25 cellular contexts compared by ENCODE assay signal in genomic region chr1:16129921-16130543, GRCh38. TPM values are rescaled to one million over a fixed set of nuclear protein-coding genes. Genes with fewer than 3 reads are reported as not detected.
"Had no signal": no experiment of that assay in that cellular context is flagged by ENCODE, and none has a peak within 500 bp of the region (broad histone marks: within the 10 kb centered on the region; RNA-seq: fewer than 3 reads in every experiment).

No MANE protein-coding gene starts in this region.

- H3K9me3 ChIP-seq: adrenal gland, body of pancreas, testis, uterus had no signal

- H3K4me2 ChIP-seq: neural progenitor cell had no signal

- H3K4me1 ChIP-seq: body of pancreas, neural progenitor cell, uterus had no signal

- H3K9ac ChIP-seq: neural progenitor cell had no signal

- DNase-seq: activated B cell treated with CpG ODN at 0.5 μM for 24 hours; activated CD4-positive, alpha-beta T cell treated with anti-CD3 and anti-CD28 coated beads, Interleukin-2, amount 50 U/mL, for 1 hour; activated CD8-positive, alpha-beta memory T cell treated with anti-CD3 and anti-CD28 coated beads, Interleukin-2, amount 10 ng/mL, durations not matched to agents 7 days and 5 days; activated CD8-positive, alpha-beta T cell treated with anti-CD3 and anti-CD28 coated beads, Interleukin-2, amount 10 ng/mL, durations not matched to agents 7 days and 5 days; activated T-cell treated with anti-CD3 and anti-CD28 coated beads, Interleukin-2, amount 50 U/mL, for 48 hours; adrenal gland; aorta; body of pancreas; dermis blood vessel endothelial cell; effector CD4-positive, alpha-beta T cell; midbrain; naive thymus-derived CD8-positive, alpha-beta T cell; posterior cingulate gyrus; stimulated activated CD4-positive, alpha-beta T cell treated with anti-CD3 and anti-CD28 coated beads, Interleukin-12 subunit alpha, Interleukin-12 subunit beta, amount 100 ng/mL, for 4 hours; stimulated activated CD4-positive, alpha-beta T cell treated with anti-CD3 and anti-CD28 coated beads, Interleukin-4, amount 100 ng/mL, for 1 hour; stimulated activated naive CD8-positive, alpha-beta T cell treated with anti-CD3 and anti-CD28 coated beads, Interleukin-15, Interleukin-2, amounts not matched to agents 100 U/mL and 50 U/mL, for 24 hours; T-helper 2 cell; testis; trophoblast cell; uterus had no signal

- H2AFZ ChIP-seq: neural progenitor cell had no signal

- H3K4me3 ChIP-seq: adrenal gland, body of pancreas, neural progenitor cell, skin epidermis, testis, uterus had no signal

- H3K36me3 ChIP-seq: neural progenitor cell, uterus had no signal

- H3K27me3 ChIP-seq: adrenal gland, body of pancreas, neural progenitor cell, testis, uterus had no signal

- H3K27ac ChIP-seq: body of pancreas, neural progenitor cell, testis, uterus had no signal

- ATAC-seq: activated CD8-positive, alpha-beta memory T cell treated with anti-CD3 and anti-CD28 coated beads, Interleukin-2, amount 10 ng/mL, durations not matched to agents 7 days and 5 days; activated CD8-positive, alpha-beta T cell treated with anti-CD3 and anti-CD28 coated beads, Interleukin-2, amount 10 ng/mL, durations not matched to agents 7 days and 5 days; body of pancreas; naive thymus-derived CD8-positive, alpha-beta T cell; sciatic nerve; stimulated activated naive CD8-positive, alpha-beta T cell treated with anti-CD3 and anti-CD28 coated beads, Interleukin-15, Interleukin-2, amounts not matched to agents 100 U/mL and 50 U/mL, for 24 hours had no signal

RNA-seq across cellular contexts. Expression of gene EPHA2, which starts 25.8 kb away (rescaled TPM):
- total RNA-seq: activated B cell treated with CpG ODN at 0.5 μM for 24 hours; activated CD8-positive, alpha-beta memory T cell treated with anti-CD3 and anti-CD28 coated beads, Interleukin-2, amount 10 ng/mL, durations not matched to agents 7 days and 5 days; activated CD8-positive, alpha-beta T cell treated with anti-CD3 and anti-CD28 coated beads, Interleukin-2, amount 10 ng/mL, durations not matched to agents 7 days and 5 days; activated T-helper 2 cell treated with anti-CD3 and anti-CD28 coated beads, Interferon-gamma antibody, Interleukin-2, Interleukin-4, amounts not matched to agents 10 μg/mL and 5 μg/mL and 100 μg/mL, durations not matched to agents 14 hours and 24 hours and 36 hours; naive thymus-derived CD8-positive, alpha-beta T cell had no signal
- polyA plus RNA-seq: naive thymus-derived CD8-positive, alpha-beta T cell had no signal

RNA-seq across cellular contexts. Expression of gene FAM131C, which starts 56.6 kb away (rescaled TPM):
- total RNA-seq: activated B cell treated with CpG ODN at 0.5 μM for 24 hours; dermis blood vessel endothelial cell; naive thymus-derived CD8-positive, alpha-beta T cell; omental fat pad; sciatic nerve had no signal
- polyA plus RNA-seq: naive thymus-derived CD8-positive, alpha-beta T cell had no signal
